In the genomic region with DNA sequence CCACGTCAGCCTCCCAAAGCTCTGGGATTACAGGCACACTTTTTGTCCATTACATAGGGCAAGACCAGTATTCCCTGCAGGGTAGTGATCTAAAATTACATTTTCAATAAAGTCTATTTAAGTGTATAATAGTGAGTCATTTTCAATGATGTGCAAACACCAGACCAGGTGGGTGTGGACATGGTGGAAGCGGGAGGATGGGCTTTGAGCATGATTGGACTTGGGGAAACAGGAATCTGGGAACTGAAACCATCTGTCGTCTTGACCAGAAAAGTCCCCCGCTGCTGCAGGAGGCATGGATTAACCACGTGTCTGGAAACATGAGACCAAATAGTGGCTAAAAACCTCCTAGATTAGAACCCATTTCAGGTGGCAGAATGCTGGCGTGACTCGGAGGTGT, we compare ENCODE assay signal across 11 cellular contexts. TPM values are rescaled to one million over a fixed set of nuclear protein-coding genes. Genes with fewer than 3 reads are reported as not detected.
A peak's percentile ranks its signal among the peaks of the same experiment; 100 is the strongest.
DNase-seq lines count a peak whose midpoint lies in the region; ATAC-seq and TF ChIP-seq lines count a peak whose summit lies in the region.
"Had no signal": no experiment of that assay in that cellular context is flagged by ENCODE, and none has a peak within 500 bp of the region (broad histone marks: within the 10 kb centered on the region; RNA-seq: fewer than 3 reads in every experiment).

No MANE protein-coding gene starts in this region.

- no peaks in the 10 kb centered on the region for H3K36me3 ChIP-seq in SK-N-SH (replicated peaks in 1 of 2; ENCODE audit: control insufficient read depth in 1 of 2, insufficient read depth in 2 of 2, low read length in 1 of 2)

- H3K27me3 Mint-ChIP-seq in activated T-cell treated with anti-CD3 and anti-CD28 coated beads, Interleukin-2, amount 50 U/mL, for 4 hours (ENCODE audit: low read depth): peaks cover 4% of the 10 kb centered on the region

- H3K9me2 ChIP-seq in SK-N-SH: no peaks in the 10 kb centered on the region

- H3K27ac ChIP-seq in SK-N-SH (ENCODE audit: low read depth in 2 of 2, low read length in 1 of 2): no peak overlapping the region
- H3K27ac ChIP-seq: HL-60 had no signal

- peaks cover 11% of the 10 kb centered on the region for H3K4me1 Mint-ChIP-seq in activated T-cell treated with anti-CD3 and anti-CD28 coated beads, Interleukin-2, amount 50 U/mL, for 4 hours (ENCODE audit: low read depth)

- no peaks in the 10 kb centered on the region for H3K9me3 Mint-ChIP-seq in activated T-cell treated with anti-CD3 and anti-CD28 coated beads, Interleukin-2, amount 50 U/mL, for 4 hours
- H3K9me3 Mint-ChIP-seq: CD4-positive, CD25-positive, alpha-beta regulatory T cell had no signal

- peaks cover 0 to 8% of the 10 kb centered on the region in 2 experiments; a peak in 1 of 4 replicates for H3K4me1 ChIP-seq in SK-N-SH (ENCODE audit: control insufficient read depth in 1 of 2, insufficient read depth in 2 of 2, low read depth in 1 of 2, low read length in 1 of 2)

- no peaks in the 10 kb centered on the region for H3K36me3 Mint-ChIP-seq in activated T-cell treated with anti-CD3 and anti-CD28 coated beads, Interleukin-2, amount 50 U/mL, for 4 hours (ENCODE audit: insufficient read depth)

- no peaks in the 10 kb centered on the region for H3F3A ChIP-seq in SK-N-SH (replicated peaks; ENCODE audit: insufficient read depth)

- H4K20me1 ChIP-seq in SK-N-SH (ENCODE audit: insufficient read depth): no peaks in the 10 kb centered on the region

- H3K4me3 ChIP-seq in SK-N-SH (ENCODE audit: low read depth in 2 of 2, low read length in 1 of 2): no peak overlapping the region

- no peak for TF ChIP-seq EP300 in SK-N-SH (IDR thresholded peaks at IDR 0.05; ENCODE audit: borderline replicate concordance in 1 of 2, low read depth in 1 of 2, low read length in 1 of 2)

- H3K4me3 Mint-ChIP-seq in activated T-cell treated with anti-CD3 and anti-CD28 coated beads, Interleukin-2, amount 50 U/mL, for 4 hours: no peak overlapping the region
- H3K4me3 Mint-ChIP-seq: CD4-positive, CD25-positive, alpha-beta regulatory T cell had no signal

- ATAC-seq in SK-N-SH treated with all-trans-retinoic acid at 6 μM for 48 hours (no peak), GM19023 (IDR thresholded peaks at IDR 0.05; ENCODE audit: unreplicated experiment) (no peak)
- no peak for ATAC-seq in activated T-cell treated with anti-CD3 and anti-CD28 coated beads, Interleukin-2, amount 50 U/mL, for 4 hours

- 78% methylated on average over 7 of the region's 7 CpGs for WGBS in SK-N-SH (ENCODE audit: low lambda C conversion rate)

- in situ Hi-C loops in SK-MEL-5 (cut with HindIII; ENCODE audit: low pct_unique_long_range_greater_than_20kb, low sequenced_read_pairs): no loop called here

- H3K9me3 ChIP-seq in SK-N-SH: no peaks in the 10 kb centered on the region

- CTCF ChIA-PET in SK-N-SH (lab: Yijun Ruan, JAX): interaction anchor here (2.3 to 2.8 kb wide), 2 partner anchors 15 to 54 kb away, joined by 12 to 14 read pairs; partner anchors contain the start of gene LGI4

- no peak overlapping the region for H3K4me2 ChIP-seq in SK-N-SH

- H3K9ac ChIP-seq in SK-N-SH: no peak overlapping the region

- H3K79me2 ChIP-seq in SK-N-SH (ENCODE audit: insufficient read depth): no peaks in the 10 kb centered on the region

- no peaks in the 10 kb centered on the region; the same call in 1 of the 2 replicates for H3K27me3 ChIP-seq in SK-N-SH (ENCODE audit: insufficient read depth)

- TF ChIP-seq CTCF in SK-N-SH (IDR thresholded peaks at IDR 0.05): no peak

- DNase-seq in SK-N-SH (no peak), SK-MEL-5 (ENCODE audit: low read depth, low spot score) (peak; percentile 28), iris pigment epithelial cell (ENCODE audit: low read depth) (peak; percentile 53), HK-2 (ENCODE audit: unreplicated experiment) (no peak), 8988T (no peak)
- no peak for DNase-seq in activated T-cell treated with anti-CD3 and anti-CD28 coated beads, Interleukin-2, amount 50 U/mL, for 4 hours
- DNase-seq: CD4-positive, CD25-positive, alpha-beta regulatory T cell had no signal

- POLR2A ChIA-PET in SK-N-SH (lab: Yijun Ruan, JAX): no interaction called here

- no peak for TF ChIP-seq RAD21 in SK-N-SH (IDR thresholded peaks at IDR 0.05; ENCODE audit: low read length)

- H2AFZ ChIP-seq in SK-N-SH (ENCODE audit: low read depth): no peak overlapping the region

TF ChIP-seq in SK-N-SH, 30 proteins besides CTCF, POLR2A, EP300 and RAD21:
- TF ChIP-seq MAX (IDR thresholded peaks at IDR 0.05; ENCODE audit: low read depth) (0 out of 2 replicates have a peak, but pooled peaks have one; percentile 15), MEF2A (IDR thresholded peaks at IDR 0.05; ENCODE audit: borderline replicate concordance, low read depth) (no peak)

TF ChIP-seq in SK-N-SH treated with all-trans-retinoic acid at 6 μM for 48 hours, 23 proteins besides CTCF, POLR2A, EP300 and RAD21:
- no peak for TF ChIP-seq PPARA (CRISPR knock-in tag; IDR thresholded peaks at IDR 0.05; ENCODE audit: borderline replicate concordance)
TF ChIP-seq in SK-N-SH treated with all-trans-retinoic acid at 6 μM for 48 hours: peak in this region for 0.

RNA-seq across cellular contexts. Expression of gene FXYD3, which starts 4.9 kb away (rescaled TPM):
- not detected in 2 replicates for polyA plus RNA-seq in SK-N-SH (2012; rRNA removed)
- polyA plus RNA-seq in SK-N-SH (2012; cell fraction: cytosol; rRNA removed): not detected in 2 replicates
- not detected in 2 replicates for polyA plus RNA-seq in SK-N-SH (2012; cell fraction: nucleus; rRNA removed)
- total RNA-seq in SK-MEL-5 (2014; rRNA removed; shearing (Covaris generic)): not detected in 2 replicates
- polyA plus RNA-seq in SK-MEL-5 (2015; cell fraction: cytosol; rRNA removed): not detected in 2 replicates
- polyA plus RNA-seq in SK-MEL-5 (2015; cell fraction: nucleus; rRNA removed): not detected in 2 replicates
- total RNA-seq in activated T-cell treated with anti-CD3 and anti-CD28 coated beads, Interleukin-2, amount 50 U/mL, for 4 hours: under 1 TPM; 0.23 to 0.63 (median 0.41) TPM
- total RNA-seq: CD4-positive, CD25-positive, alpha-beta regulatory T cell; T-helper 1 cell treated with Interleukin-12 subunit alpha and Interleukin-12 subunit beta and Interleukin-4 antibody, amounts not matched to agents 30 ng/mL and 1 ng/mL, for 36 hours had no signal
- polyA plus RNA-seq: CD4-positive, CD25-positive, alpha-beta regulatory T cell had no signal

RNA-seq across cellular contexts. Expression of gene LGI4, which starts 14.4 kb away (rescaled TPM):
- 0.05 and 0.15 TPM in 2 replicates for polyA plus RNA-seq in SK-N-SH (2012; rRNA removed)
- polyA plus RNA-seq in SK-N-SH (2012; cell fraction: cytosol; rRNA removed): 0.03 TPM in 1 of 2 replicates, not detected in the other
- polyA plus RNA-seq in SK-N-SH (2012; cell fraction: nucleus; rRNA removed): 1.1 and 1.2 TPM in 2 replicates
- total RNA-seq in SK-MEL-5 (2014; rRNA removed; shearing (Covaris generic)): 0.11 TPM in 1 of 2 replicates, not detected in the other
- polyA plus RNA-seq in SK-MEL-5 (2015; cell fraction: cytosol; rRNA removed): not detected in 2 replicates
- not detected in 2 replicates for polyA plus RNA-seq in SK-MEL-5 (2015; cell fraction: nucleus; rRNA removed)
- under 1 TPM in 1 of 3 donors, not detected in 2; 0.14 TPM for total RNA-seq in activated T-cell treated with anti-CD3 and anti-CD28 coated beads, Interleukin-2, amount 50 U/mL, for 4 hours
- polyA plus RNA-seq: CD4-positive, CD25-positive, alpha-beta regulatory T cell had no signal

RNA-seq across cellular contexts. Expression of gene FXYD1, which starts 18.1 kb away (rescaled TPM):
- polyA plus RNA-seq in SK-N-SH (2012; rRNA removed): 0.12 TPM in 1 of 2 replicates, not detected in the other
- polyA plus RNA-seq in SK-N-SH (2012; cell fraction: cytosol; rRNA removed): 0.17 TPM in 1 of 2 replicates, not detected in the other
- polyA plus RNA-seq in SK-N-SH (2012; cell fraction: nucleus; rRNA removed): 0.31 and 0.38 TPM in 2 replicates
- not detected in 2 replicates for total RNA-seq in SK-MEL-5 (2014; rRNA removed; shearing (Covaris generic))
- 0.13 TPM in 1 of 2 replicates, not detected in the other for polyA plus RNA-seq in SK-MEL-5 (2015; cell fraction: cytosol; rRNA removed)
- not detected in 2 replicates for polyA plus RNA-seq in SK-MEL-5 (2015; cell fraction: nucleus; rRNA removed)
- 1 to 10 TPM in 2 of 3 donors, under 1 TPM in 1; 0.95 to 1.6 (median 1.4) TPM for total RNA-seq in activated T-cell treated with anti-CD3 and anti-CD28 coated beads, Interleukin-2, amount 50 U/mL, for 4 hours
- total RNA-seq: T-helper 1 cell treated with Interleukin-12 subunit alpha and Interleukin-12 subunit beta and Interleukin-4 antibody, amounts not matched to agents 30 ng/mL and 1 ng/mL, for 36 hours had no signal

RNA-seq across cellular contexts. Expression of gene FXYD7, which starts 22.6 kb away (rescaled TPM):
- 0.10 and 0.44 TPM in 2 replicates for polyA plus RNA-seq in SK-N-SH (2012; rRNA removed)
- 0.20 and 0.21 TPM in 2 replicates for polyA plus RNA-seq in SK-N-SH (2012; cell fraction: cytosol; rRNA removed)
- polyA plus RNA-seq in SK-N-SH (2012; cell fraction: nucleus; rRNA removed): 0.43 and 0.69 TPM in 2 replicates
- not detected in 2 replicates for total RNA-seq in SK-MEL-5 (2014; rRNA removed; shearing (Covaris generic))
- not detected in 2 replicates for polyA plus RNA-seq in SK-MEL-5 (2015; cell fraction: cytosol; rRNA removed)
- polyA plus RNA-seq in SK-MEL-5 (2015; cell fraction: nucleus; rRNA removed): 0.22 TPM in 1 of 2 replicates, not detected in the other
- under 1 TPM in 1 of 3 donors, not detected in 2; 0.48 TPM for total RNA-seq in activated T-cell treated with anti-CD3 and anti-CD28 coated beads, Interleukin-2, amount 50 U/mL, for 4 hours

RNA-seq across cellular contexts. Expression of gene FXYD5, which starts 34.0 kb away (rescaled TPM):
- 107 and 195 TPM in 2 replicates for polyA plus RNA-seq in SK-N-SH (2012; rRNA removed)
- 90.9 and 118 TPM in 2 replicates for polyA plus RNA-seq in SK-N-SH (2012; cell fraction: cytosol; rRNA removed)
- 64.6 and 65.4 TPM in 2 replicates for polyA plus RNA-seq in SK-N-SH (2012; cell fraction: nucleus; rRNA removed)
- 71.3 and 79.3 TPM in 2 replicates for total RNA-seq in SK-MEL-5 (2014; rRNA removed; shearing (Covaris generic))
- 139 and 147 TPM in 2 replicates for polyA plus RNA-seq in SK-MEL-5 (2015; cell fraction: cytosol; rRNA removed)
- 14.3 and 18.9 TPM in 2 replicates for polyA plus RNA-seq in SK-MEL-5 (2015; cell fraction: nucleus; rRNA removed)
- total RNA-seq in activated T-cell treated with anti-CD3 and anti-CD28 coated beads, Interleukin-2, amount 50 U/mL, for 4 hours: 100 to 1,000 TPM; 363 to 466 (median 421) TPM

Comparison
In these comparisons a context has a peak if more than half of its experiments do, and no peak if none do; other contexts are left out.
1. DNase-seq: peak in SK-MEL-5 (single experiment) and iris pigment epithelial cell (single experiment); none in SK-N-SH (single experiment), activated T-cell treated with anti-CD3 and anti-CD28 coated beads, Interleukin-2, amount 50 U/mL, for 4 hours (single experiment), HK-2 (single experiment) and 8988T (single experiment).